8 cellular contexts compared by ENCODE assay signal in the genomic region with DNA sequence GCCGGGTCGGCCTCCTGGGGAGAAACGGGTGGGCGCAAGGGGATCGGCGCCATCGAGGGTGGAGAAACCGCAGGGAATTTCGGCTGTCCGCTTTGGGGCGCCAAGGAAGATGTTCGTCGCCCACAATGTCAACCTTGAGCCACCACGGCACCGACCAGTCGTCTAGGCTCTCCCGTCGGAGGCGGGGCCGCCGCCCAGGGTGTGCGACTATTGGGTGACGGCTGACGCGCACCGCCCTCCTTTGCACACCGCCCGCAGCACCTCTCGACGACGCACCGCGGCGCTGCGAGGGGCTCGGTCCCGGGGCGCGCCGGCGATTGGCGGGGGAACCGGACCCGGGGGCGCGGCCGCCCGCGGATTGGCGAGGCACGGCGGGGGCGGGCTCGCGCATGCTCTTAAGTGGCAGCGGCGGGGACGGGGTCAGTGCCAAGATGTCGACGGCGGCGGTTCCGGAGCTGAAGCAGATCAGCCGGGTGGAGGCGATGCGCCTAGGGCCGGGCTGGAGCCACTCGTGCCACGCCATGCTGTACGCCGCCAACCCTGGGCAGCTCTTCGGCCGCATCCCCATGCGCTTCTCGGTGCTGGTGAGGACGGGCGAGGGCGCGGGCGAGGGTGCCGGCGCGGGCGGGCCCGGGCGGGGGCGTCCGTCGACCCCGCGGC. TPM values are rescaled to one million over a fixed set of nuclear protein-coding genes. Genes with fewer than 3 reads are reported as not detected.
A peak's percentile ranks its signal among the peaks of the same experiment; 100 is the strongest.
DNase-seq lines count a peak whose midpoint lies in the region; ATAC-seq, FAIRE-seq and TF ChIP-seq lines count a peak whose summit lies in the region.

A gene (plus strand): TSS at position 267 of the 660 bp plus-strand sequence. CDS start 165 bp downstream, at position 432.

- H3K4me3 ChIP-seq in DND-41 (ENCODE audit: low read depth in 1 of 2, low read length in 2 of 2) = peak within 1 kb of the TSS; percentile 79 to 99; a peak in 3 of 4 replicates
- peak within 1 kb of the TSS; percentile 100 for H3K4me3 ChIP-seq in Karpas-422 (ENCODE audit: low read length)
- peak within 1 kb of the TSS; percentile 88 to 98 (median 91) for H3K4me3 ChIP-seq in esophagus muscularis mucosa
- H3K4me3 ChIP-seq in muscle layer of duodenum (ENCODE audit: low read depth in 1 of 2, low read length in 2 of 2) = peak within 1 kb of the TSS; percentile 61 to 97

- no peak for TF ChIP-seq EP300 in esophagus muscularis mucosa (IDR thresholded peaks at IDR 0.05)

- H3K4me1 ChIP-seq in DND-41 (ENCODE audit: insufficient read depth, low read length) (peaks cover 24% of the 10 kb centered on the region), Karpas-422 (ENCODE audit: low read length) (peaks cover 33% of the 10 kb centered on the region), esophagus muscularis mucosa (peaks cover 32 to 48% (median 42%) of the 10 kb centered on the region in 4 donors), muscle layer of duodenum (ENCODE audit: control insufficient read depth in 1 of 2, insufficient read depth in 2 of 2, low read length in 2 of 2) (peaks cover 5 to 29% of the 10 kb centered on the region in 2 donors)

- ATAC-seq in DND-41 (ENCODE audit: insufficient read depth, low read depth) (peak; percentile 93), GM21825 (IDR thresholded peaks at IDR 0.05; ENCODE audit: unreplicated experiment) (peak; percentile 88)
- peak; percentile 95 to 96 for ATAC-seq in activated T-cell treated with anti-CD3 and anti-CD28 coated beads, Interleukin-2, amount 50 U/mL, for 72 hours (replicated peaks in 1 of 2)

- peaks cover 14% of the 10 kb centered on the region for H3K4me1 Mint-ChIP-seq in activated T-cell treated with anti-CD3 and anti-CD28 coated beads, Interleukin-2, amount 50 U/mL, for 72 hours (ENCODE audit: low read depth)

- peaks cover 49% of the 10 kb centered on the region for H3K36me3 ChIP-seq in DND-41 (ENCODE audit: insufficient read depth, low read length)
- H3K36me3 ChIP-seq in Karpas-422 (ENCODE audit: insufficient read depth, low read length) = no peaks in the 10 kb centered on the region; the same call in none of the 2 replicates
- peaks cover 20 to 54% (median 49%) of the 10 kb centered on the region in 4 donors for H3K36me3 ChIP-seq in esophagus muscularis mucosa
- H3K36me3 ChIP-seq in muscle layer of duodenum (ENCODE audit: control insufficient read depth in 1 of 2, insufficient read depth in 2 of 2, low read length in 2 of 2) = peaks cover 5 to 53% of the 10 kb centered on the region in 2 donors

- intact Hi-C loops in esophagus muscularis mucosa (cut with DNase I) = no loop called here

- H3K4me2 ChIP-seq in DND-41 (ENCODE audit: insufficient read depth, low read length) (peak within 1 kb of the TSS; percentile 96), Karpas-422 (ENCODE audit: low read depth, low read length, poor library complexity, severe bottlenecking) (peak within 1 kb of the TSS; percentile 88)

- TF ChIP-seq CTCF in DND-41 (IDR thresholded peaks at IDR 0.05; ENCODE audit: borderline replicate concordance, extremely low read depth, low read length, poor library complexity, severe bottlenecking) = peak; percentile 36
- TF ChIP-seq CTCF in esophagus muscularis mucosa (IDR thresholded peaks at IDR 0.05) = peak; percentile 27 to 61 (median 42)

- no peak for TF ChIP-seq POLR2A in esophagus muscularis mucosa (IDR thresholded peaks at IDR 0.05; ENCODE audit: low read depth)

- H3K27ac ChIP-seq in DND-41 (ENCODE audit: low read length) (peak within 1 kb of the TSS; percentile 71), Karpas-422 (ENCODE audit: low read length) (peak within 1 kb of the TSS; percentile 70), esophagus muscularis mucosa (replicated peaks in 1 of 4) (peak within 1 kb of the TSS; percentile 84 to 94 (median 91)), muscle layer of duodenum (ENCODE audit: low read length) (no peak within 1 kb of the TSS)

- H3K9me3 Mint-ChIP-seq in activated T-cell treated with anti-CD3 and anti-CD28 coated beads, Interleukin-2, amount 50 U/mL, for 72 hours = no peaks in the 10 kb centered on the region

- H3K36me3 Mint-ChIP-seq in activated T-cell treated with anti-CD3 and anti-CD28 coated beads, Interleukin-2, amount 50 U/mL, for 72 hours (ENCODE audit: insufficient read depth in 2 of 2) = no peaks in the 10 kb centered on the region

- H2AFZ ChIP-seq in DND-41 (ENCODE audit: low read depth, low read length) (peak within 1 kb of the TSS; percentile 86), Karpas-422 (ENCODE audit: low read length) (peak within 1 kb of the TSS; percentile 36; the same call in 1 of the 2 replicates)

- no peaks in the 10 kb centered on the region for H3K27me3 Mint-ChIP-seq in activated T-cell treated with anti-CD3 and anti-CD28 coated beads, Interleukin-2, amount 50 U/mL, for 72 hours (ENCODE audit: low read depth)

- H4K20me1 ChIP-seq in DND-41 (ENCODE audit: insufficient read depth, low read length) = peaks cover 29% of the 10 kb centered on the region
- peaks cover 9% of the 10 kb centered on the region for H4K20me1 ChIP-seq in Karpas-422 (ENCODE audit: insufficient read depth, low read depth, low read length)

- H3K79me2 ChIP-seq in DND-41 (ENCODE audit: insufficient read depth, low read length) (peaks cover 25% of the 10 kb centered on the region), Karpas-422 (ENCODE audit: low read length) (peaks cover 19% of the 10 kb centered on the region)

- DNase-seq in DND-41 = peak; percentile 96
- DNase-seq in Karpas-422 = peak; percentile 98
- peak; percentile 84 for DNase-seq in RCC 7860 (ENCODE audit: low spot score)
- peak; percentile 98 to 99 for DNase-seq in activated T-cell treated with anti-CD3 and anti-CD28 coated beads, Interleukin-2, amount 50 U/mL, for 72 hours
- peak; percentile 98 for DNase-seq in esophagus muscularis mucosa (ENCODE audit: extremely low spot score)
- peak; percentile 89 for DNase-seq in stimulated activated CD8-positive, alpha-beta memory T cell treated with anti-CD3 and anti-CD28 coated beads, Interleukin-7, amount 100 ng/mL, for 24 hours (ENCODE audit: low read depth)

- peak within 1 kb of the TSS; percentile 81 to 87 for H3K4me3 Mint-ChIP-seq in activated T-cell treated with anti-CD3 and anti-CD28 coated beads, Interleukin-2, amount 50 U/mL, for 72 hours

- WGBS in esophagus muscularis mucosa = under 1% methylated on average over 48 of the region's 91 CpGs

- H3K9me3 ChIP-seq in DND-41 (ENCODE audit: insufficient read depth, low read length, severe bottlenecking) (no peaks in the 10 kb centered on the region), Karpas-422 (ENCODE audit: low read length) (no peaks in the 10 kb centered on the region), esophagus muscularis mucosa (no peaks in the 10 kb centered on the region), muscle layer of duodenum (ENCODE audit: control insufficient read depth in 1 of 2, low read length in 2 of 2) (no peaks in the 10 kb centered on the region)

- no peak for FAIRE-seq in RCC 7860 (lab: Jason Lieb, UNC)

- H3K9me2 ChIP-seq in Karpas-422 (replicated peaks; ENCODE audit: insufficient read depth, low read length) = no peaks in the 10 kb centered on the region

- peak within 1 kb of the TSS; percentile 73 for H3K27ac Mint-ChIP-seq in activated T-cell treated with anti-CD3 and anti-CD28 coated beads, Interleukin-2, amount 50 U/mL, for 72 hours

- H3K9ac ChIP-seq in DND-41 (ENCODE audit: low read depth, low read length) (peak within 1 kb of the TSS; percentile 90), Karpas-422 (ENCODE audit: low read length) (peak within 1 kb of the TSS; percentile 99)

- H3K27me3 ChIP-seq in DND-41 (ENCODE audit: insufficient read depth, low read length, poor library complexity) (no peaks in the 10 kb centered on the region), Karpas-422 (ENCODE audit: low read length) (no peaks in the 10 kb centered on the region), esophagus muscularis mucosa (no peaks in the 10 kb centered on the region), muscle layer of duodenum (ENCODE audit: low read depth, low read length) (no peaks in the 10 kb centered on the region)

RNA-seq across cellular contexts. Expression of the gene that starts here (rescaled TPM):
- 24.0 and 53.9 TPM in 2 replicates for total RNA-seq in Karpas-422 (2014; rRNA removed; shearing (Covaris generic); ENCODE audit: low replicate concordance)
- total RNA-seq in activated T-cell treated with anti-CD3 and anti-CD28 coated beads, Interleukin-2, amount 50 U/mL, for 72 hours = 10 to 100 TPM; 22.8 to 28.0 TPM
- total RNA-seq in esophagus muscularis mucosa = 10 to 100 TPM; 18.1 to 33.9 (median 24.6) TPM
